ENCODE assay signal across 15 cellular contexts in genomic region chr9:113868501-113868900, GRCh38. TPM values are rescaled to one million over a fixed set of nuclear protein-coding genes. Genes with fewer than 3 reads are reported as not detected.
A peak's percentile ranks its signal among the peaks of the same experiment; 100 is the strongest.
DNase-seq lines count a peak whose midpoint lies in the region; ATAC-seq and TF ChIP-seq lines count a peak whose summit lies in the region.
"Had no signal": no experiment of that assay in that cellular context is flagged by ENCODE, and none has a peak within 500 bp of the region (broad histone marks: within the 10 kb centered on the region; RNA-seq: fewer than 3 reads in every experiment).

No MANE protein-coding gene starts in this region.

- DNase-seq in M059J (ENCODE audit: low read depth) (peak; percentile 36), astrocyte of the cerebellum (ENCODE audit: low read depth) (peak; percentile 67), fibroblast of gingiva (ENCODE audit: low read depth) (peak; percentile 34), NCI-H446 (lab: John Stamatoyannopoulos, UW) (no peak), NCI-H187 (lab: John Stamatoyannopoulos, UW) (no peak), NCI-H2029 treated with DMSO at 0.1 percent for 48 hours (lab: John Stamatoyannopoulos, UW) (no peak), heart left ventricle (no peak)
- DNase-seq: AML-193; Caco-2; CD8-positive, alpha-beta memory T cell; GOT3; H9; IMR-90 had no signal

- H3K4me3 ChIP-seq in astrocyte of the cerebellum (ENCODE audit: low read depth, low read length) (no peak overlapping the region), heart left ventricle (no peak overlapping the region)
- H3K4me3 ChIP-seq: A549, BLaER1 had no signal

- H3K27ac ChIP-seq in heart left ventricle = no peak overlapping the region
- H3K27ac ChIP-seq: A549, BLaER1 had no signal

- H3K9me3 ChIP-seq in heart left ventricle = no peaks in the 10 kb centered on the region
- H3K9me3 ChIP-seq: A549, BLaER1, Caco-2 had no signal

- H3K4me1 ChIP-seq in heart left ventricle = no peaks in the 10 kb centered on the region
- H3K4me1 ChIP-seq: A549, Caco-2 had no signal

- intact Hi-C loops in heart left ventricle (cut with DNase I) = loop anchor here in 1 of 10 donors (10.0 kb wide), 1 partner anchor 134 kb away; no protein-coding TSS in a partner anchor

- in situ Hi-C loops in astrocyte of the cerebellum (cut with HindIII; ENCODE audit: low sequenced_read_pairs) = no loop called here

- 68 to 84% (median 73%) methylated on average over 3 of the region's 3 CpGs for WGBS in heart left ventricle, 4 donors

- TF ChIP-seq CTCF in astrocyte of the cerebellum (IDR thresholded peaks at IDR 0.05; ENCODE audit: low read depth, low read length, missing control alignments) (no peak), heart left ventricle (IDR thresholded peaks at IDR 0.05) (no peak)

- ATAC-seq in heart left ventricle = no peak
- ATAC-seq: A549 had no signal

- no peaks in the 10 kb centered on the region for H3K27me3 ChIP-seq in heart left ventricle
- H3K27me3 ChIP-seq: BLaER1 had no signal

- no peaks in the 10 kb centered on the region for H3K36me3 ChIP-seq in heart left ventricle
- H3K36me3 ChIP-seq: BLaER1 had no signal

- no peak for TF ChIP-seq POLR2A in heart left ventricle (IDR thresholded peaks at IDR 0.05)

RNA-seq across cellular contexts. Expression of gene ZNF618, which starts 7.6 kb away (rescaled TPM):
- total RNA-seq in M059J (2014; rRNA removed; shearing (Covaris generic)) = 4.6 and 5.7 TPM in 2 replicates
- total RNA-seq in heart left ventricle = 1 to 10 TPM in 8 of 9 donors, under 1 TPM in 1; 0.81 to 4.2 (median 2.0) TPM
- polyA plus RNA-seq in heart left ventricle = 1 to 10 TPM in 1 of 2 donors, under 1 TPM in 1; 0.95 to 1.0 TPM

Comparison
In these comparisons a context has a peak if more than half of its experiments do, and no peak if none do; other contexts are left out.
1. DNase-seq: peak in M059J (single experiment), astrocyte of the cerebellum (single experiment) and fibroblast of gingiva (single experiment); none in NCI-H446 (0 of 2), NCI-H187 (0 of 2), NCI-H2029 treated with DMSO at 0.1 percent for 48 hours (single experiment) and heart left ventricle (0 of 5).